ENCODE assay signal across 8 cellular contexts in the genomic region with DNA sequence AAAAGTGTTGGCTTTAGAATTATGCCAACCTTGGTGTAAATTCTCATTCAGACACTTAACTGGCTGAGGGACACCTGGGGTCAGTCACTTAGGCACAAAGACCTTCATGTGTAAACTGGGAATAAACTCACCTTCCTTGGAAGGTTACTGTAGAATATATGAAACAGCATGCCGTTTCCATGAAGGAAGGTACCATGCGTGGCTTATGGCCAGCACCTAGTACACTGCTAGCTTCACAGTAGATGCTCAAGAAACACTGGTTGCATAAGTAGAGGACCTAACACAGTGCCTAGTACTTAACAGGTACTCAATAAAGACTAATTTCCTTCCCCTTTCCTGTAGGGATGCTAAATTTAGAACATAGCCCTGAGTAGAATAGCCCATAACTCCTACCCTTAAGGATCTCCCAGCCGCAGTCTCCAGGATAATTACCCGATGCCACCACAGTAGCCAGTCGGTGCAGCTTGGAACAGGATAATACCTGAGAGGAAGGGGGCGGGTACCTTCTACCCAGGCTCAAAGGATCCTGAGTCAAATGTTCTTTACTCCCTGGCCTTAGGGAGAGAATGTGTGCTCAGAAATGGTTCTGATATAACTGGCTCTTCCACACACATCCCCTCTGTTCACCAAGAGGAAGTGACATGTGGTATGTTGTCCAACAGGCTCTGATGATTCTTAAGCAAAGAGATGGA. TPM values are rescaled to one million over a fixed set of nuclear protein-coding genes. Genes with fewer than 3 reads are reported as not detected.
DNase-seq lines count a peak whose midpoint lies in the region; ATAC-seq and TF ChIP-seq lines count a peak whose summit lies in the region.

No MANE protein-coding gene starts in this region.

- H2AFZ ChIP-seq in neural cell (ENCODE audit: low read depth, low read length), result no peak overlapping the region

- H3K36me3 ChIP-seq in colonic mucosa, result no peaks in the 10 kb centered on the region
- no peaks in the 10 kb centered on the region for H3K36me3 ChIP-seq in neural cell (ENCODE audit: insufficient read depth, low read length)

- ATAC-seq in HG03175 (IDR thresholded peaks at IDR 0.05; ENCODE audit: unreplicated experiment), result no peak
- no peak for ATAC-seq in GM21390 (IDR thresholded peaks at IDR 0.05; ENCODE audit: unreplicated experiment)
- no peak for ATAC-seq in GM21825 (IDR thresholded peaks at IDR 0.05; ENCODE audit: unreplicated experiment)

- peaks cover 32% of the 10 kb centered on the region for H3K4me1 ChIP-seq in colonic mucosa

- no peak for TF ChIP-seq CTCF in colonic mucosa (IDR thresholded peaks at IDR 0.05)
- no peak for TF ChIP-seq CTCF in neural cell (IDR thresholded peaks at IDR 0.05; ENCODE audit: poor library complexity, severe bottlenecking)

- H3K27me3 ChIP-seq in colonic mucosa, result no peaks in the 10 kb centered on the region
- no peaks in the 10 kb centered on the region for H3K27me3 ChIP-seq in neural cell (ENCODE audit: insufficient read depth, low read depth, low read length)

- H3K9ac ChIP-seq in colonic mucosa (ENCODE audit: low read depth in 2 of 2, low read length in 2 of 2), result peak overlapping the region in 1 of 2 donors; percentile 83
- no peak overlapping the region for H3K9ac ChIP-seq in neural cell (ENCODE audit: low read length)

- H3F3A ChIP-seq in neural cell (ENCODE audit: insufficient read depth, low read length, poor library complexity, severe bottlenecking), result no peaks in the 10 kb centered on the region

- H3K79me2 ChIP-seq in neural cell (replicated peaks; ENCODE audit: insufficient read depth, low read length), result peaks cover 64% of the 10 kb centered on the region

- H4K20me1 ChIP-seq in neural cell (ENCODE audit: insufficient read depth), result peaks cover 3% of the 10 kb centered on the region

- H3K27ac ChIP-seq in colonic mucosa (peak overlapping the region; percentile 99), neural cell (ENCODE audit: low read length) (no peak overlapping the region)

- TF ChIP-seq EP300 in neural cell (conservative IDR thresholded peaks at IDR 0.05; ENCODE audit: poor library complexity, severe bottlenecking), result no peak

- H3K4me3 ChIP-seq in colonic mucosa (no peak overlapping the region), neural cell (ENCODE audit: low read length) (peak overlapping the region; percentile 73)

- H3K4me2 ChIP-seq in neural cell (ENCODE audit: low read length), result peak overlapping the region; percentile 99

- intact Hi-C loops in colonic mucosa (cut with DNase I), result no loop called here

- no peak for TF ChIP-seq RAD21 in neural cell (conservative IDR thresholded peaks at IDR 0.05)

- H3K9me2 ChIP-seq in neural cell (ENCODE audit: insufficient read depth, low read length), result no peaks in the 10 kb centered on the region

- no peaks in the 10 kb centered on the region for H3K9me3 ChIP-seq in colonic mucosa
- H3K9me3 ChIP-seq in neural cell (ENCODE audit: low read length), result no peaks in the 10 kb centered on the region

- DNase-seq in COR-L47 (lab: John Stamatoyannopoulos, UW), result peak; percentile 22
- peak; percentile 83 for DNase-seq in NCI-H2029 treated with DMSO at 0.1 percent for 48 hours (lab: John Stamatoyannopoulos, UW)
- DNase-seq in colonic mucosa, result peak; percentile 54
- no peak for DNase-seq in T1000 (lab: John Stamatoyannopoulos, UW)

TF ChIP-seq in neural cell, 6 proteins besides CTCF, POLR2A, EP300 and RAD21:
- TF ChIP-seq SMC3 (conservative IDR thresholded peaks at IDR 0.05; ENCODE audit: poor library complexity), result no peak
- TF ChIP-seq, protein P1, sequence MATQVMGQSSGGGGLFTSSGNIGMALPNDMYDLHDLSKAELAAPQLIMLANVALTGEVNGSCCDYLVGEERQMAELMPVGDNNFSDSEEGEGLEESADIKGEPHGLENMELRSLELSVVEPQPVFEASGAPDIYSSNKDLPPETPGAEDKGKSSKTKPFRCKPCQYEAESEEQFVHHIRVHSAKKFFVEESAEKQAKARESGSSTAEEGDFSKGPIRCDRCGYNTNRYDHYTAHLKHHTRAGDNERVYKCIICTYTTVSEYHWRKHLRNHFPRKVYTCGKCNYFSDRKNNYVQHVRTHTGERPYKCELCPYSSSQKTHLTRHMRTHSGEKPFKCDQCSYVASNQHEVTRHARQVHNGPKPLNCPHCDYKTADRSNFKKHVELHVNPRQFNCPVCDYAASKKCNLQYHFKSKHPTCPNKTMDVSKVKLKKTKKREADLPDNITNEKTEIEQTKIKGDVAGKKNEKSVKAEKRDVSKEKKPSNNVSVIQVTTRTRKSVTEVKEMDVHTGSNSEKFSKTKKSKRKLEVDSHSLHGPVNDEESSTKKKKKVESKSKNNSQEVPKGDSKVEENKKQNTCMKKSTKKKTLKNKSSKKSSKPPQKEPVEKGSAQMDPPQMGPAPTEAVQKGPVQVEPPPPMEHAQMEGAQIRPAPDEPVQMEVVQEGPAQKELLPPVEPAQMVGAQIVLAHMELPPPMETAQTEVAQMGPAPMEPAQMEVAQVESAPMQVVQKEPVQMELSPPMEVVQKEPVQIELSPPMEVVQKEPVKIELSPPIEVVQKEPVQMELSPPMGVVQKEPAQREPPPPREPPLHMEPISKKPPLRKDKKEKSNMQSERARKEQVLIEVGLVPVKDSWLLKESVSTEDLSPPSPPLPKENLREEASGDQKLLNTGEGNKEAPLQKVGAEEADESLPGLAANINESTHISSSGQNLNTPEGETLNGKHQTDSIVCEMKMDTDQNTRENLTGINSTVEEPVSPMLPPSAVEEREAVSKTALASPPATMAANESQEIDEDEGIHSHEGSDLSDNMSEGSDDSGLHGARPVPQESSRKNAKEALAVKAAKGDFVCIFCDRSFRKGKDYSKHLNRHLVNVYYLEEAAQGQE (IDR thresholded peaks at IDR 0.05; ENCODE audit: borderline replicate concordance), result no peak
- TF ChIP-seq POLR2AphosphoS5 (IDR thresholded peaks at IDR 0.05), result no peak
- TF ChIP-seq MXI1 (conservative IDR thresholded peaks at IDR 0.05; ENCODE audit: poor library complexity, severe bottlenecking), result no peak
- no peak for TF ChIP-seq TAF1 (IDR thresholded peaks at IDR 0.05; ENCODE audit: low read depth)
- no peak for TF ChIP-seq EZH2 (IDR thresholded peaks at IDR 0.05; ENCODE audit: borderline replicate concordance, insufficient read depth, low read length, poor library complexity, severe bottlenecking)

RNA-seq across cellular contexts. Expression of a gene that starts 3.6 kb away (rescaled TPM):
- 10 to 100 TPM; 55.9 to 59.4 TPM for total RNA-seq in colonic mucosa
- 125 and 134 TPM in 2 replicates for polyA plus RNA-seq in neural cell
- polyA minus RNA-seq in neural cell, result 140 and 152 TPM in 2 replicates

RNA-seq across cellular contexts. Expression of a gene that starts 20.0 kb away (rescaled TPM):
- total RNA-seq in colonic mucosa, result 10 to 100 TPM; 21.8 to 74.5 TPM
- 1.6 and 2.1 TPM in 2 replicates for polyA plus RNA-seq in neural cell
- polyA minus RNA-seq in neural cell, result 6.3 and 8.5 TPM in 2 replicates
